In genomic region chr5:23027341-23027740, GRCh38 we compare ENCODE assay signal across 26 cellular contexts.
"Had no signal": no experiment of that assay in that cellular context is flagged by ENCODE, and none has a peak within 500 bp of the region (broad histone marks: within the 10 kb centered on the region; RNA-seq: fewer than 3 reads in every experiment).

No MANE protein-coding gene starts in this region.

- H3K4me1 ChIP-seq: uterus had no signal

- H3K27ac ChIP-seq: coronary artery, dorsolateral prefrontal cortex, foreskin keratinocyte, neutrophil, thoracic aorta, uterus had no signal

- H3K9me3 Mint-ChIP-seq: mesothelial cell of epicardium, nephron progenitor cell, type B pancreatic cell had no signal

- ATAC-seq: activated CD4-positive, alpha-beta T cell treated with anti-CD3 and anti-CD28 coated beads for 36 hours; activated naive CD4-positive, alpha-beta T cell treated with anti-CD3 and anti-CD28 coated beads, Interleukin-2, amount 50 U/mL, for 72 hours; activated T-cell treated with anti-CD3 and anti-CD28 coated beads, Interleukin-2, amount 50 U/mL, for 72 hours; foreskin keratinocyte; sciatic nerve; stimulated activated effector memory CD8-positive, alpha-beta T cell treated with anti-CD3 and anti-CD28 coated beads, Interleukin-12 subunit alpha, Interleukin-12 subunit beta, amount 100 ng/mL, for 72 hours had no signal

- DNase-seq: activated B cell treated with CpG ODN at 0.5 μM for 24 hours; activated CD4-positive, alpha-beta T cell treated with anti-CD3 and anti-CD28 coated beads for 36 hours; activated CD4-positive, alpha-beta T cell treated with anti-CD3 and anti-CD28 coated beads, Interleukin-2, amount 50 U/mL, for 4 hours; activated naive CD4-positive, alpha-beta T cell; activated T-cell treated with anti-CD3 and anti-CD28 coated beads for 4 hours; activated T-cell treated with anti-CD3 and anti-CD28 coated beads, Interleukin-2, amount 50 U/mL, for 72 hours; dorsolateral prefrontal cortex; foreskin keratinocyte; naive B cell; nephron progenitor cell; small intestine; stimulated activated CD4-positive, alpha-beta T cell treated with anti-CD3 and anti-CD28 coated beads, Interleukin-4, amount 100 ng/mL, for 24 hours; T-helper 1 cell; uterus had no signal

- FAIRE-seq: endothelial cell of umbilical vein, islet of Langerhans, small intestine had no signal

- H3K4me3 Mint-ChIP-seq: activated B cell treated with CpG ODN at 0.5 μM for 24 hours; activated CD4-positive, alpha-beta T cell treated with anti-CD3 and anti-CD28 coated beads for 36 hours; activated T-cell treated with anti-CD3 and anti-CD28 coated beads, Interleukin-2, amount 50 U/mL, for 72 hours; mesothelial cell of epicardium; naive B cell; nephron progenitor cell; stimulated activated effector memory CD8-positive, alpha-beta T cell treated with anti-CD3 and anti-CD28 coated beads, Interleukin-12 subunit alpha, Interleukin-12 subunit beta, amount 100 ng/mL, for 72 hours; stimulated activated naive CD8-positive, alpha-beta T cell treated with anti-CD3 and anti-CD28 coated beads, Interleukin-15, Interleukin-2, amounts not matched to agents 100 ng/mL and 50 ng/mL, for 24 hours; T-helper 2 cell treated with Interferon-gamma antibody and Interleukin-4, amounts not matched to agents 5 μg/mL and 100 μg/mL, for 36 hours; type B pancreatic cell had no signal

- H3K27ac Mint-ChIP-seq: activated B cell treated with CpG ODN at 0.5 μM for 24 hours; activated CD4-positive, alpha-beta T cell treated with anti-CD3 and anti-CD28 coated beads for 36 hours; activated naive CD4-positive, alpha-beta T cell treated with anti-CD3 and anti-CD28 coated beads, Interleukin-2, amount 50 U/mL, for 72 hours; activated T-cell treated with anti-CD3 and anti-CD28 coated beads, Interleukin-2, amount 50 U/mL, for 72 hours; mesothelial cell of epicardium; naive B cell; nephron progenitor cell; stimulated activated effector memory CD8-positive, alpha-beta T cell treated with anti-CD3 and anti-CD28 coated beads, Interleukin-12 subunit alpha, Interleukin-12 subunit beta, amount 100 ng/mL, for 72 hours; stimulated activated naive CD8-positive, alpha-beta T cell treated with anti-CD3 and anti-CD28 coated beads, Interleukin-15, Interleukin-2, amounts not matched to agents 100 ng/mL and 50 ng/mL, for 24 hours; T-helper 2 cell treated with Interferon-gamma antibody and Interleukin-4, amounts not matched to agents 5 μg/mL and 100 μg/mL, for 36 hours; type B pancreatic cell had no signal

- H3K27me3 ChIP-seq: dorsolateral prefrontal cortex, foreskin keratinocyte, neutrophil, uterus had no signal

- H3K4me3 ChIP-seq: coronary artery, dorsolateral prefrontal cortex, thoracic aorta, uterus had no signal

- H3K36me3 ChIP-seq: neutrophil, thoracic aorta, uterus had no signal

- H3K9me3 ChIP-seq: neutrophil, thoracic aorta, uterus had no signal

- H3K4me1 Mint-ChIP-seq: activated B cell treated with CpG ODN at 0.5 μM for 24 hours; activated CD4-positive, alpha-beta T cell treated with anti-CD3 and anti-CD28 coated beads for 36 hours; mesothelial cell of epicardium; naive B cell; nephron progenitor cell; stimulated activated effector memory CD8-positive, alpha-beta T cell treated with anti-CD3 and anti-CD28 coated beads, Interleukin-12 subunit alpha, Interleukin-12 subunit beta, amount 100 ng/mL, for 72 hours had no signal

- H3K36me3 Mint-ChIP-seq: activated naive CD4-positive, alpha-beta T cell treated with anti-CD3 and anti-CD28 coated beads, Interleukin-2, amount 50 U/mL, for 72 hours; mesothelial cell of epicardium; naive B cell; stimulated activated effector memory CD8-positive, alpha-beta T cell treated with anti-CD3 and anti-CD28 coated beads, Interleukin-12 subunit alpha, Interleukin-12 subunit beta, amount 100 ng/mL, for 72 hours; type B pancreatic cell had no signal

- H3K27me3 Mint-ChIP-seq: activated B cell treated with CpG ODN at 0.5 μM for 24 hours; activated CD4-positive, alpha-beta T cell treated with anti-CD3 and anti-CD28 coated beads for 36 hours; stimulated activated naive CD8-positive, alpha-beta T cell treated with anti-CD3 and anti-CD28 coated beads, Interleukin-15, Interleukin-2, amounts not matched to agents 100 ng/mL and 50 ng/mL, for 24 hours; type B pancreatic cell had no signal
